12 cellular contexts compared by ENCODE assay signal in the genomic region with DNA sequence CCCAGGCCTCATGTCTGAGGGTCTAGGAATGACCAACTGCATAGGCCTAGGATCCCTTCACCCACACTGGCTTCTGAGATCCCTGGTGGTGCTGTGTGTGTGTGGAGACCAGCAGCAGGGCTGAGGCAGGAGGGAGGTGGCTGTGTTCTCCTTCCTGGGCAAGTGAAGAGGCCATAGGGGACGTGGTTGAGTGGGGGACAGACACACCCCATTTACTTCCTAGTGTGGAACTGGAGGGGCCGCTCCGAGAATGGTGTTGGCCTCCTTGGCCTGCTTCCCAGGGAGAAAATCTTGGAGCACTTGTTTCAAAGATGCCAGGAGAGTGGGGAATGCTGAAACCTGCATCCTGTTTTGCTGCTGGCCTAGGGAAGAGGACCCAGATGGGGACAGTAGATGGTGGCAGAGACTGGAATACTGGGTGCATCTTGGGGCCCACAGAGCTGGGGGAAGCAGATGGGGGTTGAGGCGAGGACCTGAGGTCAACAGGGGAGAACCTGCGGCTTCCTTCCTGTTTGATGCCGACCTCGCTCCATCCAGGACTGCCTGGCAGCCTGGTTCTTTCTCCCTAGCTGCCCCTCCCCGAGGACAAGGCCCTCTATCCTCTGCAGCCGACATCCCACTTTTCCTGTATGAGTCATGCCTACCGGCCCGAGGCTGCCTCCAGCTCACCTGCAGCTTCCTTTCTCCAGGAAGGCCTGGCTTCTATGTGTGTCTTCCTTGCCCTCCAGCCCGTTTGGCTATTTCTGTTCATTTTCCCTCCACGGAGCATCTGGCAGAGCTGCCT. TPM values are rescaled to one million over a fixed set of nuclear protein-coding genes. Genes with fewer than 3 reads are reported as not detected.
A peak's percentile ranks its signal among the peaks of the same experiment; 100 is the strongest.
DNase-seq lines count a peak whose midpoint lies in the region; ATAC-seq and TF ChIP-seq lines count a peak whose summit lies in the region.
"Had no signal": no experiment of that assay in that cellular context is flagged by ENCODE, and none has a peak within 500 bp of the region (broad histone marks: within the 10 kb centered on the region; RNA-seq: fewer than 3 reads in every experiment).

No MANE protein-coding gene starts in this region.

- H3K9me3 Mint-ChIP-seq in glutamatergic neuron (ENCODE audit: unreplicated experiment): peaks cover 9% of the 10 kb centered on the region
- H3K9me3 Mint-ChIP-seq: activated T-cell treated with anti-CD3 and anti-CD28 coated beads, Interleukin-2, amount 50 U/mL, for 4 hours had no signal

- in situ Hi-C loops in G401 (cut with HindIII; ENCODE audit: low sequenced_read_pairs): no loop called here

- no peak overlapping the region for H3K4me3 ChIP-seq in sigmoid colon

- H3K9me3 ChIP-seq in sigmoid colon: no peaks in the 10 kb centered on the region
- H3K9me3 ChIP-seq: Caco-2 had no signal

- peaks cover 32% of the 10 kb centered on the region for H3K4me1 Mint-ChIP-seq in glutamatergic neuron (ENCODE audit: low read depth, unreplicated experiment)

- H3K27ac ChIP-seq in sigmoid colon: peak overlapping the region in 3 of 4 donors; percentile 9 to 47 (median 18)

- TF ChIP-seq CTCF in glutamatergic neuron (IDR thresholded peaks at IDR 0.05; ENCODE audit: partially characterized antibody, unreplicated experiment) (no peak), sigmoid colon (IDR thresholded peaks at IDR 0.05) (no peak)

- H3K27me3 Mint-ChIP-seq in glutamatergic neuron (ENCODE audit: unreplicated experiment): peaks cover 2% of the 10 kb centered on the region

- H3K36me3 ChIP-seq in sigmoid colon: no peaks in the 10 kb centered on the region

- H3K4me1 ChIP-seq in sigmoid colon: peaks cover 0 to 16% (median 14%) of the 10 kb centered on the region in 4 donors
- H3K4me1 ChIP-seq: Caco-2 had no signal

- no peak for TF ChIP-seq EP300 in sigmoid colon (IDR thresholded peaks at IDR 0.05)

- no peaks in the 10 kb centered on the region for H3K36me3 Mint-ChIP-seq in glutamatergic neuron (ENCODE audit: unreplicated experiment)

- H3K4me3 Mint-ChIP-seq in glutamatergic neuron (ENCODE audit: unreplicated experiment): peak overlapping the region; percentile 12
- H3K4me3 Mint-ChIP-seq: activated T-cell treated with anti-CD3 and anti-CD28 coated beads, Interleukin-2, amount 50 U/mL, for 4 hours had no signal

- intact Hi-C loops in sigmoid colon (cut with DNase I): no loop called here

- ATAC-seq in GM21723 (IDR thresholded peaks at IDR 0.05; ENCODE audit: unreplicated experiment) (no peak), GM19397 (IDR thresholded peaks at IDR 0.05; ENCODE audit: unreplicated experiment) (no peak)
- ATAC-seq: activated T-cell treated with anti-CD3 and anti-CD28 coated beads, Interleukin-2, amount 50 U/mL, for 4 hours had no signal

- 53 to 60% methylated on average over 13 of the region's 13 CpGs for WGBS in sigmoid colon, 2 donors

- H3K27me3 ChIP-seq in sigmoid colon: no peaks in the 10 kb centered on the region

- DNase-seq in G401 (ENCODE audit: low spot score) (peak; percentile 46), SHP77 (lab: John Stamatoyannopoulos, UW) (peak; percentile 41 to 66), glutamatergic neuron (no peak), sigmoid colon (no peak), T-helper 1 cell (no peak), mesenteric fat pad (ENCODE audit: low spot score) (no peak)
- DNase-seq: activated T-cell treated with anti-CD3 and anti-CD28 coated beads, Interleukin-2, amount 50 U/mL, for 4 hours; Caco-2; cerebellar nuclear complex; NCI-H446 treated with DMSO at 0.1 percent for 48 hours had no signal

- H3K27ac Mint-ChIP-seq in glutamatergic neuron (ENCODE audit: unreplicated experiment): peak overlapping the region; percentile 77

- no peak for TF ChIP-seq POLR2A in sigmoid colon (IDR thresholded peaks at IDR 0.05)

RNA-seq across cellular contexts. Expression of a gene that starts 19.2 kb away (rescaled TPM):
- total RNA-seq in G401 (2014; rRNA removed; shearing (Covaris generic)): 32.5 and 39.5 TPM in 2 replicates
- total RNA-seq in glutamatergic neuron (ENCODE audit: unreplicated experiment) (8.0 TPM), sigmoid colon (1 to 10 TPM; 4.3 to 7.9 (median 7.4) TPM), mesenteric fat pad (19.9 TPM)
- 1 to 10 TPM; 2.3 to 5.9 (median 5.4) TPM for polyA plus RNA-seq in sigmoid colon

RNA-seq across cellular contexts. Expression of a gene that starts 19.7 kb away (rescaled TPM):
- 67.8 and 89.3 TPM in 2 replicates for total RNA-seq in G401 (2014; rRNA removed; shearing (Covaris generic))
- total RNA-seq in glutamatergic neuron (ENCODE audit: unreplicated experiment) (139 TPM), sigmoid colon (10 to 100 TPM; 37.9 to 79.8 (median 57.9) TPM), mesenteric fat pad (38.0 TPM)
- polyA plus RNA-seq in sigmoid colon: 10 to 100 TPM; 29.4 to 48.9 (median 34.2) TPM

RNA-seq across cellular contexts. Expression of a gene that starts 54.6 kb away (rescaled TPM):
- 0.41 and 3.4 TPM in 2 replicates for total RNA-seq in G401 (2014; rRNA removed; shearing (Covaris generic))
- total RNA-seq in glutamatergic neuron (ENCODE audit: unreplicated experiment) (not detected), sigmoid colon (under 1 TPM in 1 of 4 donors, not detected in 3; 0.49 TPM), mesenteric fat pad (not detected)
- 1 to 10 TPM in 1 of 3 donors, under 1 TPM in 1, not detected in 1; 0.31 to 1.2 TPM for polyA plus RNA-seq in sigmoid colon
- total RNA-seq: activated T-cell treated with anti-CD3 and anti-CD28 coated beads, Interleukin-2, amount 50 U/mL, for 4 hours; Caco-2 had no signal

Comparison
In these comparisons a context has a peak if more than half of its experiments do, and no peak if none do; other contexts are left out.
1. DNase-seq: peak in G401 (single experiment) and SHP77 (2 of 2); none in glutamatergic neuron (single experiment), sigmoid colon (single experiment), T-helper 1 cell (0 of 5) and mesenteric fat pad (single experiment).